Comparison of ENCODE assay signal across 8 cellular contexts in the genomic region with DNA sequence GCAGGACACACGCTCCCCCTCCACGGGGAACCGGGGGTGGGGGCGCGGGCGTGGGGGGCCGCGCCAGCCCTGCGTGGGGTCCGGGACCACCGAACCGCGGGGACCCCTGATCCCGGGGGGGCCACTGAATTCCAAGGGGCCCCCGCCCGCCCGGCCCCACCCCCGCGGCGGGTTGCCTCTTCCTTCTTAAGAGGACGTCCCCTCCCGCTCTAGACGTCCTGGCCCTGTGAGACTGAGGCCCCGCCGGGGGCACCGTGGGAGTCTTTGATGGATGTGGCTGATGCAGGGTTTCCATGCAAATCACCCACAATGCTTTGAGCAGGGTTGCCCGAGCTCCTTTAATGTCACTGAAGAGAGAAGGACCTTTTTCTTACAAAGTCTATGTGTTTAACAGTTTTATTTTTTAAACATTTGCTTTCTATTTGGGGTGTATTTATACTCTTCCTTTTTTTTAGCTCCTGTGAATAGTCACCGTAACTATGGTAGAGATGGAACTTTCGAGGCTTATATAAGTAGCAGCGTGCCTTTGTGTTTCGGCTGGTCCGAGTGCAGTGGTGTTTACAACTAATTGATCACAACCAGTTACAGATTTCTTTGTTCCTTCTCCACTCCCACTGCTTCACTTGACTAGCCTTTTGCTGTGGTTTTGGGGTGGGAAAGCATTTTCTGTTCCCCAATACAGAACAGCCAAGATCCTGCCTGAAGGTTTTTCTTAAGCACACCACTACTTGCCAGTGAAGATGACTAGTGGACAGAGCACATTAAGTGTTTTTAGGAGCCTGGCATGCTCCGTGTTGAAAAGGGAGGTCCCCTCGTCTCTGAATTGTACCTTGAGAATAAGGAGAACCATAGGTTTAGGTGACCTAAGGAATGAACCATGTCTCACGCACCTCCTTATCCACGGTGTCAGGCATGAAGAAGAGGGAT. TPM values are rescaled to one million over a fixed set of nuclear protein-coding genes. Genes with fewer than 3 reads are reported as not detected.
DNase-seq lines count a peak whose midpoint lies in the region; ATAC-seq and TF ChIP-seq lines count a peak whose summit lies in the region.

No MANE protein-coding gene starts in this region.

- peak overlapping the region; percentile 64 for H3K14ac ChIP-seq in IMR-90 (replicated peaks; ENCODE audit: low read depth, low read length)

- POLR2A ChIA-PET in IMR-90 (lab: Charles Lee; ENCODE audit: unreplicated experiment) = interaction anchor here (0.6 kb wide), 1 partner anchor 109 kb away, joined by 13 read pairs; no protein-coding TSS in a partner anchor
- POLR2A ChIA-PET in OCI-LY7 (lab: Charles Lee) = interaction anchor here (0.6 to 1.7 kb wide), 13 partner anchors 13 to 415 kb away, joined by 3 to 8 read pairs (median 3); a partner anchor contains a TSS

- H4K5ac ChIP-seq in IMR-90 (ENCODE audit: low read depth, low read length) = 0 out of 2 replicates have a peak overlapping the region, but pooled peaks have one; percentile 1

- peak overlapping the region in 1 of 2 experiments; percentile 42; a peak in 1 of 4 replicates for H4K8ac ChIP-seq in IMR-90 (ENCODE audit: low read depth in 2 of 2, low read length in 2 of 2)

- DNase-seq in Caki2 (ENCODE audit: low read depth) (peak; percentile 80), IMR-90 (peak; percentile 78), OCI-LY7 (ENCODE audit: low spot score) (peak; percentile 88), activated T-cell treated with anti-CD3 and anti-CD28 coated beads for 48 hours (ENCODE audit: low read depth) (peak; percentile 82), myocyte (ENCODE audit: low read depth) (peak; percentile 84)
- DNase-seq in stimulated activated CD8-positive, alpha-beta memory T cell treated with anti-CD3 and anti-CD28 coated beads, Interleukin-7, amount 100 ng/mL, for 4 hours (ENCODE audit: low read depth in 2 of 2) = peak; percentile 81 to 84

- intact Hi-C loops in IMR-90 (cut with micrococcal nuclease) = loop anchor here (2.0 to 5.0 kb wide), 2 partner anchors 101 to 107 kb away; a partner anchor contains a TSS
- intact Hi-C loops in OCI-LY7 (cut with micrococcal nuclease; ENCODE audit: unreplicated experiment) = loop anchor here (1.0 to 5.0 kb wide), 4 partner anchors 43 to 164 kb away; a partner anchor contains a TSS

- H2AFZ ChIP-seq in IMR-90 (replicated peaks; ENCODE audit: low read length, poor library complexity) (peak overlapping the region; percentile 83), OCI-LY7 (ENCODE audit: low read length) (peak overlapping the region; percentile 76; the same call in 1 of the 2 replicates)

- no peak overlapping the region for H2BK20ac ChIP-seq in IMR-90 (ENCODE audit: low read depth, low read length)

- no peak overlapping the region for H3K56ac ChIP-seq in IMR-90 (ENCODE audit: extremely low read depth, insufficient read depth, low read length)

- H2BK15ac ChIP-seq in IMR-90 (ENCODE audit: low read depth, low read length) = no peak overlapping the region

- no peaks in the 10 kb centered on the region for H3K79me2 ChIP-seq in OCI-LY7 (ENCODE audit: insufficient read depth, low read depth, low read length)

- H3K4me1 ChIP-seq in IMR-90 (ENCODE audit: control insufficient read depth, insufficient read depth, low read length) (peaks cover under 1% of the 10 kb centered on the region; the same call in 1 of the 2 replicates), OCI-LY7 (ENCODE audit: insufficient read depth, low read length, poor library complexity, severe bottlenecking) (peaks cover 18% of the 10 kb centered on the region), esophagus (ENCODE audit: control insufficient read depth in 2 of 2, insufficient read depth in 2 of 2, low read length in 1 of 2) (peaks cover 2 to 4% of the 10 kb centered on the region in 2 donors)

- peaks cover 2% of the 10 kb centered on the region; the same call in 1 of the 2 replicates for H4K20me1 ChIP-seq in IMR-90 (ENCODE audit: insufficient read depth, low read length)
- H4K20me1 ChIP-seq in OCI-LY7 (ENCODE audit: insufficient read depth, low read length) = no peaks in the 10 kb centered on the region

- H3K9me3 ChIP-seq in IMR-90 (ENCODE audit: control insufficient read depth, insufficient read depth, low read length) (no peaks in the 10 kb centered on the region), OCI-LY7 (ENCODE audit: low read length) (no peaks in the 10 kb centered on the region), esophagus (ENCODE audit: control insufficient read depth in 2 of 2, insufficient read depth in 1 of 2, low read depth in 1 of 2, low read length in 1 of 2) (no peaks in the 10 kb centered on the region)

- H3K9me1 ChIP-seq in IMR-90 (ENCODE audit: insufficient read depth, low read length) = peaks cover 5% of the 10 kb centered on the region; the same call in 1 of the 2 replicates

- H3K27me3 ChIP-seq in IMR-90 (ENCODE audit: control insufficient read depth, insufficient read depth, low read length) = peaks cover under 1% of the 10 kb centered on the region; the same call in 1 of the 2 replicates
- H3K27me3 ChIP-seq in esophagus (ENCODE audit: control insufficient read depth in 1 of 2, insufficient read depth in 2 of 2, low read length in 2 of 2) = no peaks in the 10 kb centered on the region

- TF ChIP-seq POLR2A in IMR-90 (IDR thresholded peaks at IDR 0.05; ENCODE audit: low read depth, low read length) = no peak

- H3K4ac ChIP-seq in IMR-90 (ENCODE audit: low read depth, low read length) = peak overlapping the region; percentile 2

- dilution Hi-C loops in IMR-90 (cut with HindIII; ENCODE audit: low sequenced_read_pairs, unreplicated experiment) = no loop called here

- peak overlapping the region; percentile 88 for H3K23ac ChIP-seq in IMR-90 (ENCODE audit: low read depth, low read length)

- no peak overlapping the region for H4K91ac ChIP-seq in IMR-90 (ENCODE audit: insufficient read depth, low read depth, low read length)

- TF ChIP-seq RAD21 in IMR-90 (IDR thresholded peaks at IDR 0.05; ENCODE audit: low read length) = no peak

- H3K4me2 ChIP-seq in IMR-90 (ENCODE audit: low read depth, low read length) (peak overlapping the region; percentile 86), OCI-LY7 (ENCODE audit: low read length) (peak overlapping the region; percentile 95)

- TF ChIP-seq CTCF in IMR-90 (conservative IDR thresholded peaks at IDR 0.05; ENCODE audit: low read depth, low read length) (no peak), OCI-LY7 (conservative IDR thresholded peaks at IDR 0.05; ENCODE audit: low read length) (no peak)

- H3K27ac ChIP-seq in IMR-90 (ENCODE audit: insufficient read depth, low read length) (no peak overlapping the region; the same call in 1 of the 2 replicates), OCI-LY7 (ENCODE audit: low read depth, low read length, poor library complexity, severe bottlenecking) (no peak overlapping the region), esophagus (ENCODE audit: low read depth in 2 of 2, low read length in 1 of 2) (peak overlapping the region in 1 of 2 donors; percentile 47)

- ATAC-seq in GM21515 (IDR thresholded peaks at IDR 0.05; ENCODE audit: unreplicated experiment) (peak; percentile 48), IMR-90 (ENCODE audit: low read depth) (peak; percentile 66)

- peak overlapping the region; percentile 67 for H3K4me3 ChIP-seq in IMR-90 (ENCODE audit: insufficient read depth, low read depth, low read length)
- peak overlapping the region; percentile 80 for H3K4me3 ChIP-seq in OCI-LY7 (ENCODE audit: low read depth, low read length, poor library complexity, severe bottlenecking)
- peak overlapping the region; percentile 28 to 51 for H3K4me3 ChIP-seq in esophagus (ENCODE audit: low read depth in 1 of 2, low read length in 2 of 2)

- no peak overlapping the region for H2BK120ac ChIP-seq in IMR-90 (ENCODE audit: low read depth, low read length)

- H2BK5ac ChIP-seq in IMR-90 (ENCODE audit: low read depth, low read length, poor library complexity, severe bottlenecking) = no peak overlapping the region

- in situ Hi-C loops in Caki2 (cut with HindIII; ENCODE audit: low pct_unique_long_range_greater_than_20kb, low sequenced_read_pairs) = no loop called here
- in situ Hi-C loops in IMR-90 (cut with MboI; ENCODE audit: low sequenced_read_pairs) = no loop called here

- peak overlapping the region; percentile 67 for H2AK9ac ChIP-seq in IMR-90 (replicated peaks; ENCODE audit: low read depth, low read length, poor library complexity)

- H3K18ac ChIP-seq in IMR-90 (ENCODE audit: low read depth, low read length) = no peak overlapping the region

- no peaks in the 10 kb centered on the region for H3K9me2 ChIP-seq in OCI-LY7 (ENCODE audit: insufficient read depth, low read length)

- H3K79me1 ChIP-seq in IMR-90 (ENCODE audit: low read depth in 1 of 2, low read length in 2 of 2) = no peaks in the 10 kb centered on the region

- BruUV-seq in IMR-90 (replicated peaks; lab: Mats Ljungman, UMichigan) (no TSS peak), OCI-LY7 (replicated peaks; lab: Mats Ljungman, UMichigan) (no TSS peak)

- WGBS in IMR-90 (ENCODE audit: extremely low coverage in 2 of 2, insufficient read length in 1 of 2), 2 experiments = 0% methylated on average over 18 of the region's 36 CpGs; no CpG with 5 or more reads in 1 of the 2 experiments
- WGBS in esophagus, 2 donors = 0 to 1% methylated on average over 33 to 36 of the region's 36 CpGs

- no peaks in the 10 kb centered on the region for H3K36me3 ChIP-seq in IMR-90 (ENCODE audit: control insufficient read depth, insufficient read depth, low read length)
- H3K36me3 ChIP-seq in OCI-LY7 (ENCODE audit: insufficient read depth, low read length) = no peaks in the 10 kb centered on the region
- no peaks in the 10 kb centered on the region for H3K36me3 ChIP-seq in esophagus (ENCODE audit: control insufficient read depth in 2 of 2, insufficient read depth in 2 of 2, low read length in 1 of 2)

- peak overlapping the region; percentile 39 for H3K9ac ChIP-seq in IMR-90 (ENCODE audit: low read depth, low read length)

- H2AK5ac ChIP-seq in IMR-90 (ENCODE audit: low read depth, low read length) = no peak overlapping the region; the same call in 1 of the 2 replicates

- CTCF ChIA-PET in IMR-90 (lab: Yijun Ruan, JAX) (interaction anchor here (0.6 to 1.7 kb wide), 7 partner anchors 17 to 407 kb away, joined by 3 to 5 read pairs (median 3); no protein-coding TSS in a partner anchor), OCI-LY7 (lab: Charles Lee; ENCODE audit: unreplicated experiment) (interaction anchor here (1.0 to 1.5 kb wide), 3 partner anchors 21 to 83 kb away, joined by 3 read pairs; no protein-coding TSS in a partner anchor)

TF ChIP-seq in IMR-90, 13 proteins besides CTCF, POLR2A, EP300 and RAD21 (continues in another document):
- TF ChIP-seq FOS (IDR thresholded peaks at IDR 0.05; ENCODE audit: low read depth, low read length) (peak; percentile 50; the same call in 1 of the 2 replicates), MAZ (IDR thresholded peaks at IDR 0.05; ENCODE audit: borderline replicate concordance, low read depth, low read length) (0 out of 2 replicates have a peak, but pooled peaks have one; percentile 36)

RNA-seq across cellular contexts. Expression of a gene that starts 44.8 kb away (rescaled TPM):
- total RNA-seq in Caki2 (2014; rRNA removed; shearing (Covaris generic); ENCODE audit: low replicate concordance) = 273 and 284 TPM in 2 replicates
- 277 and 304 TPM in 2 replicates for total RNA-seq in IMR-90 (2012; rRNA removed)
- polyA plus RNA-seq in IMR-90 (2012; rRNA removed) = 221 and 241 TPM in 2 replicates
- polyA plus RNA-seq in IMR-90 (2012; cell fraction: cytosol; rRNA removed) = 143 and 192 TPM in 2 replicates
- polyA plus RNA-seq in IMR-90 (2012; cell fraction: nucleus; rRNA removed; ENCODE audit: low replicate concordance) = 74.7 and 103 TPM in 2 replicates
- 130 TPM in 2 replicates for total RNA-seq in OCI-LY7 (2014; rRNA removed; shearing (Covaris generic))
- 120 and 141 TPM in 2 replicates for total RNA-seq in OCI-LY7 (2022)
- 10 to 100 TPM; 21.0 to 37.9 TPM for polyA plus RNA-seq in esophagus
- total RNA-seq in myocyte = 193 and 411 TPM in 2 replicates
- polyA plus RNA-seq in myocyte (2012) = 210 TPM
